Comparison of ENCODE assay signal across 16 cellular contexts in genomic region chr1:156639601-156640101, GRCh38. TPM values are rescaled to one million over a fixed set of nuclear protein-coding genes. Genes with fewer than 3 reads are reported as not detected.
A peak's percentile ranks its signal among the peaks of the same experiment; 100 is the strongest.
DNase-seq lines count a peak whose midpoint lies in the region; ATAC-seq, FAIRE-seq and TF ChIP-seq lines count a peak whose summit lies in the region.
"Had no signal": no experiment of that assay in that cellular context is flagged by ENCODE, and none has a peak within 500 bp of the region (broad histone marks: within the 10 kb centered on the region; RNA-seq: fewer than 3 reads in every experiment).

No MANE protein-coding gene starts in this region.

- no peak overlapping the region for H2BK15ac ChIP-seq in neuronal stem cell (ENCODE audit: low read length)

- POLR2A ChIA-PET in MCF 10A (lab: Yijun Ruan, JAX), result interaction anchor here (2.1 kb wide), 1 partner anchor 9 kb away, joined by 5 read pairs; no protein-coding TSS in a partner anchor
- POLR2A ChIA-PET in activated CD8-positive, alpha-beta T cell treated with anti-CD3 and anti-CD28 coated beads, Interleukin-2, amount 10 ng/mL, durations not matched to agents 7 days and 5 days (lab: Charles Lee), result no interaction called here

- peaks cover 13 to 14% of the 10 kb centered on the region in 2 donors for H3K4me1 ChIP-seq in neuronal stem cell (ENCODE audit: control insufficient read depth in 2 of 2, insufficient read depth in 1 of 2, low read depth in 1 of 2, low read length in 2 of 2)

- no peaks in the 10 kb centered on the region for H3K9me3 Mint-ChIP-seq in MCF 10A (ENCODE audit: unreplicated experiment)
- no peaks in the 10 kb centered on the region for H3K9me3 Mint-ChIP-seq in activated CD8-positive, alpha-beta T cell treated with anti-CD3 and anti-CD28 coated beads, Interleukin-2, amount 10 ng/mL, durations not matched to agents 7 days and 5 days (ENCODE audit: insufficient read depth)

- ATAC-seq in HG03039 (IDR thresholded peaks at IDR 0.05; ENCODE audit: unreplicated experiment), result no peak
- no peak for ATAC-seq in stimulated activated naive CD8-positive, alpha-beta T cell treated with anti-CD3 and anti-CD28 coated beads, Interleukin-15, Interleukin-2, amounts not matched to agents 100 U/mL and 50 U/mL, for 24 hours
- ATAC-seq in activated CD8-positive, alpha-beta T cell treated with anti-CD3 and anti-CD28 coated beads, Interleukin-2, amount 10 ng/mL, durations not matched to agents 7 days and 5 days, result no peak
- ATAC-seq: GM12878, mucosa of descending colon had no signal

- no peak for TF ChIP-seq CTCF in MCF 10A (IDR thresholded peaks at IDR 0.05; ENCODE audit: unreplicated experiment)

- H2BK12ac ChIP-seq in neuronal stem cell (ENCODE audit: low read length), result peak overlapping the region; percentile 35

- peaks cover 13% of the 10 kb centered on the region for H3K36me3 Mint-ChIP-seq in MCF 10A (ENCODE audit: insufficient read depth, unreplicated experiment)
- H3K36me3 Mint-ChIP-seq in activated CD8-positive, alpha-beta T cell treated with anti-CD3 and anti-CD28 coated beads, Interleukin-2, amount 10 ng/mL, durations not matched to agents 7 days and 5 days (ENCODE audit: low read depth), result no peaks in the 10 kb centered on the region

- CTCF ChIA-PET in MCF 10A (lab: Yijun Ruan, JAX), result interaction anchor here (1.4 to 2.4 kb wide), 4 partner anchors 9 to 22 kb away, joined by 4 to 9 read pairs (median 6); no protein-coding TSS in a partner anchor
- CTCF ChIA-PET in activated CD8-positive, alpha-beta T cell treated with anti-CD3 and anti-CD28 coated beads, Interleukin-2, amount 10 ng/mL, durations not matched to agents 7 days and 5 days (lab: Charles Lee), result interaction anchor here (0.7 to 2.4 kb wide), 7 partner anchors 9 to 39 kb away, joined by 3 to 11 read pairs (median 3); no protein-coding TSS in a partner anchor

- peaks cover 7 to 44% (median 42%) of the 10 kb centered on the region in 3 experiments for H3K27me3 ChIP-seq in neuronal stem cell (ENCODE audit: control insufficient read depth in 3 of 3, insufficient read depth in 3 of 3, low read depth in 1 of 3, low read length in 3 of 3)

- H3K36me3 ChIP-seq in neuronal stem cell (replicated peaks in 1 of 2; ENCODE audit: control insufficient read depth in 2 of 2, insufficient read depth in 2 of 2, low read length in 2 of 2), result no peaks in the 10 kb centered on the region
- H3K36me3 ChIP-seq: ascending aorta had no signal

- H3K27ac ChIP-seq in neuronal stem cell (replicated peaks; ENCODE audit: low read length), result no peak overlapping the region
- H3K27ac ChIP-seq: ascending aorta, C4-2B, SK-N-MC had no signal

- WGBS in neuronal stem cell (ENCODE audit: extremely low coverage in 2 of 2, insufficient read length in 2 of 2, insufficient replicate concordance in 1 of 2), 2 donors, result no CpG with 5 or more reads among the region's 6 CpGs

- peak overlapping the region; percentile 31 for H3K23ac ChIP-seq in neuronal stem cell (ENCODE audit: low read depth, low read length, poor library complexity)

- DNase-seq in H54 (ENCODE audit: insufficient read length, low spot score) (peak; percentile 87), NCI-H2196 (lab: John Stamatoyannopoulos, UW; ENCODE audit: unreplicated experiment) (peak; percentile 77), MCF 10A (ENCODE audit: unreplicated experiment) (peak; percentile 68), neuronal stem cell (ENCODE audit: low spot score) (no peak)
- DNase-seq in stimulated activated naive CD8-positive, alpha-beta T cell treated with anti-CD3 and anti-CD28 coated beads, Interleukin-15, Interleukin-2, amounts not matched to agents 100 U/mL and 50 U/mL, for 24 hours, result no peak
- DNase-seq in activated CD8-positive, alpha-beta T cell treated with anti-CD3 and anti-CD28 coated beads, Interleukin-2, amount 10 ng/mL, durations not matched to agents 7 days and 5 days, result no peak
- DNase-seq: cortex of kidney, erythroblast, mucosa of descending colon had no signal

- no TSS peak for BruUV-seq in MCF 10A (replicated peaks; lab: Mats Ljungman, UMichigan)

- H2BK5ac ChIP-seq in neuronal stem cell (ENCODE audit: low read length), result no peak overlapping the region

- intact Hi-C loops in MCF 10A (cut with micrococcal nuclease), result no loop called here

- peak overlapping the region; percentile 66 for H3K18ac ChIP-seq in neuronal stem cell (ENCODE audit: low read length)

- no peak overlapping the region for H2AK5ac ChIP-seq in neuronal stem cell (ENCODE audit: low read depth, low read length)

- H2BK120ac ChIP-seq in neuronal stem cell (ENCODE audit: low read depth, low read length), result no peak overlapping the region

- no peak overlapping the region for H4K8ac ChIP-seq in neuronal stem cell (ENCODE audit: low read depth, low read length)

- no peak overlapping the region for H3K4me2 ChIP-seq in neuronal stem cell (ENCODE audit: insufficient read depth, low read length, poor library complexity, severe bottlenecking)

- H3K27me3 Mint-ChIP-seq in MCF 10A (ENCODE audit: insufficient read depth, unreplicated experiment), result peaks cover 58% of the 10 kb centered on the region
- H3K27me3 Mint-ChIP-seq in activated CD8-positive, alpha-beta T cell treated with anti-CD3 and anti-CD28 coated beads, Interleukin-2, amount 10 ng/mL, durations not matched to agents 7 days and 5 days (ENCODE audit: low read depth), result peaks cover 75% of the 10 kb centered on the region

- no peak overlapping the region for H3K14ac ChIP-seq in neuronal stem cell (ENCODE audit: low read length)

- H4K91ac ChIP-seq in neuronal stem cell (ENCODE audit: low read depth, low read length, poor library complexity), result no peak overlapping the region

- no peak overlapping the region for H3K4me3 Mint-ChIP-seq in MCF 10A (ENCODE audit: unreplicated experiment)
- H3K4me3 Mint-ChIP-seq in activated CD8-positive, alpha-beta T cell treated with anti-CD3 and anti-CD28 coated beads, Interleukin-2, amount 10 ng/mL, durations not matched to agents 7 days and 5 days, result no peak overlapping the region

- no peaks in the 10 kb centered on the region for H3K9me3 ChIP-seq in neuronal stem cell (replicated peaks in 1 of 2; ENCODE audit: control insufficient read depth in 2 of 2, insufficient read depth in 1 of 2, low read depth in 1 of 2, low read length in 2 of 2)
- H3K9me3 ChIP-seq: ascending aorta, mucosa of descending colon had no signal

- FAIRE-seq in H54 (lab: Jason Lieb, UNC), result no peak
- FAIRE-seq: GM12878, keratinocyte had no signal

- TF ChIP-seq POLR2A in H54 (IDR thresholded peaks at IDR 0.05; ENCODE audit: low read depth, low read length), result no peak

- peaks cover 15% of the 10 kb centered on the region for H3K4me1 Mint-ChIP-seq in MCF 10A (ENCODE audit: insufficient read depth, unreplicated experiment)
- peaks cover 32% of the 10 kb centered on the region for H3K4me1 Mint-ChIP-seq in activated CD8-positive, alpha-beta T cell treated with anti-CD3 and anti-CD28 coated beads, Interleukin-2, amount 10 ng/mL, durations not matched to agents 7 days and 5 days (ENCODE audit: low read depth)

- no peak overlapping the region for H2AFZ ChIP-seq in neuronal stem cell (ENCODE audit: low read length)

- no peak overlapping the region for H3K4ac ChIP-seq in neuronal stem cell (ENCODE audit: low read length)

- no peak overlapping the region for H3K4me3 ChIP-seq in neuronal stem cell (ENCODE audit: low read length in 2 of 2)
- H3K4me3 ChIP-seq: ascending aorta, GM12878, mucosa of descending colon, SK-N-MC had no signal

- no peak overlapping the region for H3K9ac ChIP-seq in neuronal stem cell (ENCODE audit: low read depth, low read length, poor library complexity)

- no peaks in the 10 kb centered on the region for H3K79me1 ChIP-seq in neuronal stem cell (ENCODE audit: low read depth, low read length)

- H3K27ac Mint-ChIP-seq in MCF 10A (ENCODE audit: low read depth, unreplicated experiment), result no peak overlapping the region
- H3K27ac Mint-ChIP-seq in activated CD8-positive, alpha-beta T cell treated with anti-CD3 and anti-CD28 coated beads, Interleukin-2, amount 10 ng/mL, durations not matched to agents 7 days and 5 days, result no peak overlapping the region

RNA-seq across cellular contexts. Expression of gene BCAN, which starts 2.3 kb away (rescaled TPM):
- 0.37 TPM in 1 of 2 replicates, not detected in the other for total RNA-seq in MCF 10A (2022)
- 0.89 TPM for polyA plus RNA-seq in neuronal stem cell (2013, experiment 1 of 2)
- 0.54 TPM for polyA plus RNA-seq in neuronal stem cell (2013, experiment 2 of 2)
- total RNA-seq in activated CD8-positive, alpha-beta T cell treated with anti-CD3 and anti-CD28 coated beads, Interleukin-2, amount 10 ng/mL, durations not matched to agents 7 days and 5 days, result not detected
- total RNA-seq: activated CD8-positive, alpha-beta memory T cell treated with anti-CD3 and anti-CD28 coated beads for 36 hours; ascending aorta had no signal
- polyA plus RNA-seq: keratinocyte had no signal

RNA-seq across cellular contexts. Expression of gene HAPLN2, which starts 20.4 kb away (rescaled TPM):
- total RNA-seq in MCF 10A (2022), result not detected in 2 replicates
- polyA plus RNA-seq in neuronal stem cell (2013, experiment 1 of 2), result 1.8 TPM
- polyA plus RNA-seq in neuronal stem cell (2013, experiment 2 of 2), result 1.7 TPM
- not detected for total RNA-seq in activated CD8-positive, alpha-beta T cell treated with anti-CD3 and anti-CD28 coated beads, Interleukin-2, amount 10 ng/mL, durations not matched to agents 7 days and 5 days
- total RNA-seq: activated CD8-positive, alpha-beta memory T cell treated with anti-CD3 and anti-CD28 coated beads for 36 hours; GM12878 had no signal
- polyA plus RNA-seq: keratinocyte had no signal

RNA-seq across cellular contexts. Expression of gene NES, which starts 37.6 kb away (rescaled TPM):
- total RNA-seq in MCF 10A (2022), result not detected in 2 replicates
- 150 TPM for polyA plus RNA-seq in neuronal stem cell (2013, experiment 1 of 2)
- 143 TPM for polyA plus RNA-seq in neuronal stem cell (2013, experiment 2 of 2)
- total RNA-seq in activated CD8-positive, alpha-beta T cell treated with anti-CD3 and anti-CD28 coated beads, Interleukin-2, amount 10 ng/mL, durations not matched to agents 7 days and 5 days, result not detected
- total RNA-seq: activated CD8-positive, alpha-beta memory T cell treated with anti-CD3 and anti-CD28 coated beads for 36 hours had no signal
- polyA plus RNA-seq: keratinocyte had no signal

RNA-seq across cellular contexts. Expression of gene GPATCH4, which starts 38.4 kb away (rescaled TPM):
- 67.3 and 107 TPM in 2 replicates for total RNA-seq in MCF 10A (2022)
- 17.6 TPM for polyA plus RNA-seq in neuronal stem cell (2013, experiment 1 of 2)
- polyA plus RNA-seq in neuronal stem cell (2013, experiment 2 of 2), result 17.2 TPM
- total RNA-seq in activated CD8-positive, alpha-beta T cell treated with anti-CD3 and anti-CD28 coated beads, Interleukin-2, amount 10 ng/mL, durations not matched to agents 7 days and 5 days, result 10 to 100 TPM; 43.9 to 44.7 TPM

RNA-seq across cellular contexts. Expression of gene NAXE, which starts 48.1 kb away (rescaled TPM):
- 141 and 155 TPM in 2 replicates for total RNA-seq in MCF 10A (2022)
- 46.7 TPM for polyA plus RNA-seq in neuronal stem cell (2013, experiment 1 of 2)
- 47.1 TPM for polyA plus RNA-seq in neuronal stem cell (2013, experiment 2 of 2)
- 10 to 100 TPM; 54.3 to 60.3 TPM for total RNA-seq in activated CD8-positive, alpha-beta T cell treated with anti-CD3 and anti-CD28 coated beads, Interleukin-2, amount 10 ng/mL, durations not matched to agents 7 days and 5 days

Comparison
In these comparisons a context has a peak if more than half of its experiments do, and no peak if none do; other contexts are left out.
1. DNase-seq: peak in H54 (single experiment), NCI-H2196 (single experiment) and MCF 10A (single experiment); none in neuronal stem cell (single experiment), stimulated activated naive CD8-positive, alpha-beta T cell treated with anti-CD3 and anti-CD28 coated beads, Interleukin-15, Interleukin-2, amounts not matched to agents 100 U/mL and 50 U/mL, for 24 hours (single experiment) and activated CD8-positive, alpha-beta T cell treated with anti-CD3 and anti-CD28 coated beads, Interleukin-2, amount 10 ng/mL, durations not matched to agents 7 days and 5 days (single experiment).